Comparison of ENCODE assay signal across 38 cellular contexts in genomic region chr2:167265722-167266121, GRCh38. TPM values are rescaled to one million over a fixed set of nuclear protein-coding genes. Genes with fewer than 3 reads are reported as not detected.
"Had no signal": no experiment of that assay in that cellular context is flagged by ENCODE, and none has a peak within 500 bp of the region (broad histone marks: within the 10 kb centered on the region; RNA-seq: fewer than 3 reads in every experiment).

No MANE protein-coding gene starts in this region.

- ATAC-seq: activated CD4-positive, alpha-beta T cell treated with anti-CD3 and anti-CD28 coated beads for 36 hours; activated CD8-positive, alpha-beta memory T cell treated with anti-CD3 and anti-CD28 coated beads, Interleukin-2, amount 10 ng/mL, durations not matched to agents 7 days and 5 days; activated CD8-positive, alpha-beta T cell treated with anti-CD3 and anti-CD28 coated beads, Interleukin-2, amount 10 ng/mL, durations not matched to agents 7 days and 5 days; activated naive CD8-positive, alpha-beta T cell treated with anti-CD3 and anti-CD28 coated beads, Interleukin-2, amount 50 U/mL, for 24 hours; T-helper 17 cell had no signal

- H3K4me1 Mint-ChIP-seq: activated CD4-positive, alpha-beta T cell treated with anti-CD3 and anti-CD28 coated beads for 36 hours; activated CD4-positive, alpha-beta T cell treated with anti-CD3 and anti-CD28 coated beads, Interleukin-2, amount 10 ng/mL, durations not matched to agents 24 days and 14 days; activated CD8-positive, alpha-beta memory T cell treated with anti-CD3 and anti-CD28 coated beads, Interleukin-2, amount 10 ng/mL, durations not matched to agents 7 days and 5 days; activated naive CD4-positive, alpha-beta T cell treated with anti-CD3 and anti-CD28 coated beads, Interleukin-2, amount 50 U/mL, for 24 hours; activated naive CD8-positive, alpha-beta T cell treated with anti-CD3 and anti-CD28 coated beads for 36 hours; activated naive CD8-positive, alpha-beta T cell treated with anti-CD3 and anti-CD28 coated beads, Interleukin-2, amount 50 U/mL, for 24 hours; brain; T-helper 17 cell had no signal

- H3K27me3 Mint-ChIP-seq: activated CD4-positive, alpha-beta memory T cell treated with anti-CD3 and anti-CD28 coated beads for 36 hours; activated CD4-positive, alpha-beta T cell treated with anti-CD3 and anti-CD28 coated beads for 36 hours; activated CD4-positive, alpha-beta T cell treated with anti-CD3 and anti-CD28 coated beads, Interleukin-2, amount 10 ng/mL, durations not matched to agents 24 days and 14 days; activated CD8-positive, alpha-beta memory T cell treated with anti-CD3 and anti-CD28 coated beads, Interleukin-2, amount 10 ng/mL, durations not matched to agents 7 days and 5 days; activated naive CD4-positive, alpha-beta T cell treated with anti-CD3 and anti-CD28 coated beads, Interleukin-2, amount 50 U/mL, for 24 hours; activated naive CD8-positive, alpha-beta T cell treated with anti-CD3 and anti-CD28 coated beads for 36 hours; activated naive CD8-positive, alpha-beta T cell treated with anti-CD3 and anti-CD28 coated beads, Interleukin-2, amount 50 U/mL, for 24 hours; T-helper 17 cell had no signal

- H3K4me1 ChIP-seq: adrenal gland, ascending aorta, breast epithelium, colonic mucosa, esophagus squamous epithelium had no signal

- H3K36me3 Mint-ChIP-seq: activated CD8-positive, alpha-beta memory T cell treated with anti-CD3 and anti-CD28 coated beads, Interleukin-2, amount 10 ng/mL, durations not matched to agents 7 days and 5 days; activated naive CD4-positive, alpha-beta T cell treated with anti-CD3 and anti-CD28 coated beads, Interleukin-2, amount 50 U/mL, for 24 hours; activated naive CD8-positive, alpha-beta T cell treated with anti-CD3 and anti-CD28 coated beads for 36 hours had no signal

- H3K4me3 Mint-ChIP-seq: activated CD4-positive, alpha-beta memory T cell treated with anti-CD3 and anti-CD28 coated beads for 36 hours; activated CD4-positive, alpha-beta T cell treated with anti-CD3 and anti-CD28 coated beads for 36 hours; activated CD4-positive, alpha-beta T cell treated with anti-CD3 and anti-CD28 coated beads, Interleukin-2, amount 10 ng/mL, durations not matched to agents 24 days and 14 days; activated CD8-positive, alpha-beta memory T cell treated with anti-CD3 and anti-CD28 coated beads, Interleukin-2, amount 10 ng/mL, durations not matched to agents 7 days and 5 days; activated CD8-positive, alpha-beta T cell treated with anti-CD3 and anti-CD28 coated beads, Interleukin-2, amount 10 ng/mL, durations not matched to agents 7 days and 5 days; activated naive CD4-positive, alpha-beta T cell treated with anti-CD3 and anti-CD28 coated beads for 36 hours; activated naive CD4-positive, alpha-beta T cell treated with anti-CD3 and anti-CD28 coated beads, Interleukin-2, amount 50 U/mL, for 24 hours; activated naive CD8-positive, alpha-beta T cell treated with anti-CD3 and anti-CD28 coated beads for 36 hours; activated naive CD8-positive, alpha-beta T cell treated with anti-CD3 and anti-CD28 coated beads, Interleukin-2, amount 50 U/mL, for 24 hours; activated T-helper 1 cell treated with anti-CD3 and anti-CD28 coated beads, Interleukin-12 subunit alpha, Interleukin-12 subunit beta, Interleukin-2, Interleukin-4 antibody, amounts not matched to agents 30 ng/mL and 10 ng/mL and 1 ng/mL, durations not matched to agents 14 hours and 24 hours and 36 hours; brain; T-helper 17 cell; T-helper 2 cell treated with Interferon-gamma antibody and Interleukin-4, amounts not matched to agents 5 μg/mL and 100 μg/mL, for 36 hours had no signal

- H3K27me3 ChIP-seq: adrenal gland, ascending aorta, breast epithelium, cardiac muscle cell, colonic mucosa, esophagus squamous epithelium had no signal

- DNase-seq: activated CD4-positive, alpha-beta memory T cell treated with anti-CD3 and anti-CD28 coated beads for 36 hours; activated CD4-positive, alpha-beta T cell treated with anti-CD3 and anti-CD28 coated beads for 36 hours; activated CD4-positive, alpha-beta T cell treated with anti-CD3 and anti-CD28 coated beads, Interleukin-2, amount 10 ng/mL, durations not matched to agents 24 days and 14 days; activated CD4-positive, CD25-positive, alpha-beta regulatory T cell; activated CD4-positive, CD25-positive, alpha-beta regulatory T cell treated with anti-CD3 and anti-CD28 coated beads, Interleukin-2, amount 50 U/mL, for 72 hours; activated CD8-positive, alpha-beta memory T cell treated with anti-CD3 and anti-CD28 coated beads, Interleukin-2, amount 10 ng/mL, durations not matched to agents 7 days and 5 days; activated CD8-positive, alpha-beta memory T cell treated with anti-CD3 and anti-CD28 coated beads, Interleukin-2, amount 50 U/mL, for 4 hours; activated CD8-positive, alpha-beta T cell treated with anti-CD3 and anti-CD28 coated beads, Interleukin-2, amount 10 ng/mL, durations not matched to agents 7 days and 5 days; activated effector memory CD4-positive, alpha-beta T cell treated with anti-CD3 and anti-CD28 coated beads, Interleukin-2, amount 50 U/mL, for 16 hours; activated naive CD4-positive, alpha-beta T cell treated with anti-CD3 and anti-CD28 coated beads for 36 hours; activated naive CD8-positive, alpha-beta T cell treated with anti-CD3 and anti-CD28 coated beads for 36 hours; activated naive CD8-positive, alpha-beta T cell treated with anti-CD3 and anti-CD28 coated beads, Interleukin-2, amount 50 U/mL, for 24 hours; activated T-cell treated with anti-CD3 and anti-CD28 coated beads, Interleukin-2, amount 50 U/mL, for 1 hour; activated T-cell treated with anti-CD3 and anti-CD28 coated beads, Interleukin-2, amount 50 U/mL, for 48 hours; adrenal gland; amygdala; central memory CD4-positive, alpha-beta T cell; cerebellar nuclear complex; colonic mucosa; effector CD8-positive, alpha-beta T cell; esophagus squamous epithelium; foreskin melanocyte; head of caudate nucleus; T-helper 1 cell; T-helper 17 cell; T1000 had no signal

- H3K9me3 ChIP-seq: colonic mucosa had no signal

- H3K27ac ChIP-seq: adrenal gland, ascending aorta, breast epithelium, cardiac muscle cell, colonic mucosa, epithelial cell of prostate, esophagus squamous epithelium had no signal

- H3K36me3 ChIP-seq: adrenal gland, ascending aorta, breast epithelium, cardiac muscle cell, colonic mucosa, esophagus squamous epithelium had no signal

- H3K27ac Mint-ChIP-seq: activated CD4-positive, alpha-beta memory T cell treated with anti-CD3 and anti-CD28 coated beads for 36 hours; activated CD4-positive, alpha-beta T cell treated with anti-CD3 and anti-CD28 coated beads for 36 hours; activated CD4-positive, alpha-beta T cell treated with anti-CD3 and anti-CD28 coated beads, Interleukin-2, amount 10 ng/mL, durations not matched to agents 24 days and 14 days; activated CD8-positive, alpha-beta memory T cell treated with anti-CD3 and anti-CD28 coated beads, Interleukin-2, amount 10 ng/mL, durations not matched to agents 7 days and 5 days; activated CD8-positive, alpha-beta T cell treated with anti-CD3 and anti-CD28 coated beads, Interleukin-2, amount 10 ng/mL, durations not matched to agents 7 days and 5 days; activated naive CD4-positive, alpha-beta T cell treated with anti-CD3 and anti-CD28 coated beads for 36 hours; activated naive CD4-positive, alpha-beta T cell treated with anti-CD3 and anti-CD28 coated beads, Interleukin-2, amount 50 U/mL, for 24 hours; activated naive CD8-positive, alpha-beta T cell treated with anti-CD3 and anti-CD28 coated beads for 36 hours; activated naive CD8-positive, alpha-beta T cell treated with anti-CD3 and anti-CD28 coated beads, Interleukin-2, amount 50 U/mL, for 24 hours; activated T-helper 1 cell treated with anti-CD3 and anti-CD28 coated beads, Interleukin-12 subunit alpha, Interleukin-12 subunit beta, Interleukin-2, Interleukin-4 antibody, amounts not matched to agents 30 ng/mL and 10 ng/mL and 1 ng/mL, durations not matched to agents 14 hours and 24 hours and 36 hours; activated T-helper 2 cell treated with anti-CD3 and anti-CD28 coated beads, Interferon-gamma antibody, Interleukin-2, Interleukin-4, amounts not matched to agents 10 μg/mL and 5 μg/mL and 100 μg/mL, durations not matched to agents 14 hours and 24 hours and 36 hours; brain; T-helper 17 cell; T-helper 2 cell treated with Interferon-gamma antibody and Interleukin-4, amounts not matched to agents 5 μg/mL and 100 μg/mL, for 36 hours had no signal

- H3K4me3 ChIP-seq: adrenal gland, ascending aorta, breast epithelium, cardiac muscle cell, colonic mucosa, esophagus squamous epithelium had no signal

RNA-seq across cellular contexts. Expression of gene B3GALT1, which starts 27.1 kb away (rescaled TPM):
- total RNA-seq: activated CD4-positive, alpha-beta memory T cell treated with anti-CD3 and anti-CD28 coated beads for 36 hours; activated CD4-positive, alpha-beta T cell treated with anti-CD3 and anti-CD28 coated beads, Interleukin-2, amount 10 ng/mL, durations not matched to agents 24 days and 14 days; activated CD8-positive, alpha-beta memory T cell treated with anti-CD3 and anti-CD28 coated beads for 36 hours; activated CD8-positive, alpha-beta memory T cell treated with anti-CD3 and anti-CD28 coated beads, Interleukin-2, amount 10 ng/mL, durations not matched to agents 7 days and 5 days; activated CD8-positive, alpha-beta T cell treated with anti-CD3 and anti-CD28 coated beads, Interleukin-2, amount 10 ng/mL, durations not matched to agents 7 days and 5 days; activated naive CD4-positive, alpha-beta T cell treated with anti-CD3 and anti-CD28 coated beads for 36 hours; activated naive CD8-positive, alpha-beta T cell treated with anti-CD3 and anti-CD28 coated beads for 36 hours; activated T-helper 1 cell treated with anti-CD3 and anti-CD28 coated beads, Interleukin-12 subunit alpha, Interleukin-12 subunit beta, Interleukin-2, Interleukin-4 antibody, amounts not matched to agents 30 ng/mL and 10 ng/mL and 1 ng/mL, durations not matched to agents 14 hours and 24 hours and 36 hours; activated T-helper 2 cell treated with anti-CD3 and anti-CD28 coated beads, Interferon-gamma antibody, Interleukin-2, Interleukin-4, amounts not matched to agents 10 μg/mL and 5 μg/mL and 100 μg/mL, durations not matched to agents 14 hours and 24 hours and 36 hours; dermis microvascular lymphatic vessel endothelial cell; endothelial cell of umbilical vein; T-helper 17 cell had no signal
- polyA plus RNA-seq: endothelial cell of umbilical vein had no signal
